In genomic region chr2:138499684-138500083, GRCh38 we compare ENCODE assay signal across 23 cellular contexts. TPM values are rescaled to one million over a fixed set of nuclear protein-coding genes. Genes with fewer than 3 reads are reported as not detected.
DNase-seq lines count a peak whose midpoint lies in the region; ATAC-seq and TF ChIP-seq lines count a peak whose summit lies in the region.
"Had no signal": no experiment of that assay in that cellular context is flagged by ENCODE, and none has a peak within 500 bp of the region (broad histone marks: within the 10 kb centered on the region; RNA-seq: fewer than 3 reads in every experiment).

No MANE protein-coding gene starts in this region.

- peak overlapping the region; percentile 7; the same call in 1 of the 3 replicates for H3K4me3 Mint-ChIP-seq in GM23338
- peak overlapping the region; percentile 38 for H3K4me3 Mint-ChIP-seq in activated T-helper 1 cell treated with anti-CD3 and anti-CD28 coated beads, Interleukin-12 subunit alpha, Interleukin-12 subunit beta, Interleukin-2, Interleukin-4 antibody, amounts not matched to agents 30 ng/mL and 10 ng/mL and 1 ng/mL, durations not matched to agents 14 hours and 24 hours and 36 hours
- H3K4me3 Mint-ChIP-seq in natural killer cell treated with Interleukin-12 subunit alpha and Interleukin-12 subunit beta and Interleukin-15 and Interleukin-18, amount 100 ng/mL, for 72 hours = peak overlapping the region; percentile 88

- H3K36me3 ChIP-seq in BLaER1 treated with 17β-estradiol and CSF1 and Interleukin-3, amounts not matched to agents 10 nM and 100 nM = no peaks in the 10 kb centered on the region
- H3K36me3 ChIP-seq in GM23338 (ENCODE audit: insufficient read depth) = no peaks in the 10 kb centered on the region
- H3K36me3 ChIP-seq: right atrium auricular region had no signal

- H3K79me2 ChIP-seq in GM23338 (replicated peaks; ENCODE audit: insufficient read depth) = peaks cover 24% of the 10 kb centered on the region

- no peak overlapping the region for H3K27ac Mint-ChIP-seq in GM23338
- no peak overlapping the region for H3K27ac Mint-ChIP-seq in activated T-helper 1 cell treated with anti-CD3 and anti-CD28 coated beads, Interleukin-12 subunit alpha, Interleukin-12 subunit beta, Interleukin-2, Interleukin-4 antibody, amounts not matched to agents 30 ng/mL and 10 ng/mL and 1 ng/mL, durations not matched to agents 14 hours and 24 hours and 36 hours
- no peak overlapping the region for H3K27ac Mint-ChIP-seq in natural killer cell treated with Interleukin-12 subunit alpha and Interleukin-12 subunit beta and Interleukin-15 and Interleukin-18, amount 100 ng/mL, for 72 hours
- H3K27ac Mint-ChIP-seq: T-helper 2 cell treated with Interferon-gamma antibody and Interleukin-4, amounts not matched to agents 5 μg/mL and 100 μg/mL, for 36 hours had no signal

- H3K9me3 ChIP-seq in BLaER1 treated with 17β-estradiol and CSF1 and Interleukin-3, amounts not matched to agents 10 nM and 100 nM (replicated peaks in 1 of 11) = no peaks in the 10 kb centered on the region
- H3K9me3 ChIP-seq: mucosa of descending colon, right atrium auricular region had no signal

- H3K27me3 Mint-ChIP-seq in GM23338 (ENCODE audit: insufficient read depth, low read depth, poor library complexity) = peaks cover 10% of the 10 kb centered on the region
- H3K27me3 Mint-ChIP-seq in activated T-helper 1 cell treated with anti-CD3 and anti-CD28 coated beads, Interleukin-12 subunit alpha, Interleukin-12 subunit beta, Interleukin-2, Interleukin-4 antibody, amounts not matched to agents 30 ng/mL and 10 ng/mL and 1 ng/mL, durations not matched to agents 14 hours and 24 hours and 36 hours (ENCODE audit: insufficient read depth) = peaks cover 2% of the 10 kb centered on the region
- H3K27me3 Mint-ChIP-seq in natural killer cell treated with Interleukin-12 subunit alpha and Interleukin-12 subunit beta and Interleukin-15 and Interleukin-18, amount 100 ng/mL, for 72 hours = no peaks in the 10 kb centered on the region

- H3K4me2 ChIP-seq in BLaER1 treated with 17β-estradiol and CSF1 and Interleukin-3, amounts not matched to agents 10 nM and 100 nM = peak overlapping the region in 7 of 11 experiments; percentile 12 to 99 (median 83); a peak in 12 of 22 replicates
- H3K4me2 ChIP-seq in GM23338 = no peak overlapping the region

- peaks cover 30 to 49% (median 38%) of the 10 kb centered on the region in 10 experiments for H3K4me1 ChIP-seq in BLaER1 treated with 17β-estradiol and CSF1 and Interleukin-3, amounts not matched to agents 10 nM and 100 nM
- peaks cover 26% of the 10 kb centered on the region for H3K4me1 ChIP-seq in GM23338 (ENCODE audit: insufficient read depth)

- H3K27me3 ChIP-seq in BLaER1 treated with 17β-estradiol and CSF1 and Interleukin-3, amounts not matched to agents 10 nM and 100 nM = no peaks in the 10 kb centered on the region
- H3K27me3 ChIP-seq in GM23338 (ENCODE audit: insufficient read depth) = no peaks in the 10 kb centered on the region
- H3K27me3 ChIP-seq: right atrium auricular region had no signal

- no peaks in the 10 kb centered on the region for H3K9me3 Mint-ChIP-seq in GM23338
- no peaks in the 10 kb centered on the region for H3K9me3 Mint-ChIP-seq in activated T-helper 1 cell treated with anti-CD3 and anti-CD28 coated beads, Interleukin-12 subunit alpha, Interleukin-12 subunit beta, Interleukin-2, Interleukin-4 antibody, amounts not matched to agents 30 ng/mL and 10 ng/mL and 1 ng/mL, durations not matched to agents 14 hours and 24 hours and 36 hours
- no peaks in the 10 kb centered on the region for H3K9me3 Mint-ChIP-seq in natural killer cell treated with Interleukin-12 subunit alpha and Interleukin-12 subunit beta and Interleukin-15 and Interleukin-18, amount 100 ng/mL, for 72 hours
- H3K9me3 Mint-ChIP-seq: T-helper 2 cell treated with Interferon-gamma antibody and Interleukin-4, amounts not matched to agents 5 μg/mL and 100 μg/mL, for 36 hours had no signal

- no peaks in the 10 kb centered on the region; the same call in 2 of the 3 replicates for H3K36me3 Mint-ChIP-seq in GM23338 (ENCODE audit: low read depth)
- peaks cover 7% of the 10 kb centered on the region for H3K36me3 Mint-ChIP-seq in activated T-helper 1 cell treated with anti-CD3 and anti-CD28 coated beads, Interleukin-12 subunit alpha, Interleukin-12 subunit beta, Interleukin-2, Interleukin-4 antibody, amounts not matched to agents 30 ng/mL and 10 ng/mL and 1 ng/mL, durations not matched to agents 14 hours and 24 hours and 36 hours (ENCODE audit: low read depth)
- H3K36me3 Mint-ChIP-seq in natural killer cell treated with Interleukin-12 subunit alpha and Interleukin-12 subunit beta and Interleukin-15 and Interleukin-18, amount 100 ng/mL, for 72 hours = peaks cover 11% of the 10 kb centered on the region

- TF ChIP-seq CTCF in GM23338 (conservative IDR thresholded peaks at IDR 0.05; ENCODE audit: low read depth in 2 of 2) = no peak

- peaks cover 0 to 25% (median 12%) of the 10 kb centered on the region in 11 experiments; a peak in 9 of 22 replicates for H4K20me1 ChIP-seq in BLaER1 treated with 17β-estradiol and CSF1 and Interleukin-3, amounts not matched to agents 10 nM and 100 nM
- H4K20me1 ChIP-seq in GM23338 (replicated peaks; ENCODE audit: insufficient read depth) = peaks cover 10% of the 10 kb centered on the region

- peak overlapping the region in 3 of 11 experiments; percentile 11 to 25 (median 15); a peak in 2 of 22 replicates for H3K27ac ChIP-seq in BLaER1 treated with 17β-estradiol and CSF1 and Interleukin-3, amounts not matched to agents 10 nM and 100 nM
- no peak overlapping the region for H3K27ac ChIP-seq in GM23338 (ENCODE audit: low read depth)
- H3K27ac ChIP-seq: right atrium auricular region had no signal

- H3K9ac ChIP-seq in BLaER1 treated with 17β-estradiol and CSF1 and Interleukin-3, amounts not matched to agents 10 nM and 100 nM = no peak overlapping the region

- DNase-seq in GM23338 (ENCODE audit: low spot score) = no peak
- no peak for DNase-seq in activated T-helper 1 cell treated with anti-CD3 and anti-CD28 coated beads, Interleukin-12 subunit alpha, Interleukin-12 subunit beta, Interleukin-2, Interleukin-4 antibody, amounts not matched to agents 30 ng/mL and 10 ng/mL and 1 ng/mL, durations not matched to agents 14 hours and 24 hours and 36 hours (ENCODE audit: low spot score)
- DNase-seq in natural killer cell treated with Interleukin-12 subunit alpha and Interleukin-12 subunit beta and Interleukin-15 and Interleukin-18, amount 100 ng/mL, for 72 hours (ENCODE audit: low spot score) = no peak
- DNase-seq in NCI-H2171 treated with DMSO at 0.1 percent for 48 hours (lab: John Stamatoyannopoulos, UW) = no peak
- DNase-seq: activated CD8-positive, alpha-beta memory T cell treated with anti-CD3 and anti-CD28 coated beads for 24 hours; activated naive CD4-positive, alpha-beta T cell treated with anti-CD3 and anti-CD28 coated beads, Interleukin-2, amount 50 U/mL, for 16 hours; activated T-cell treated with anti-CD3 and anti-CD28 coated beads, Interleukin-2, amount 50 U/mL, for 48 hours; effector memory CD4-positive, alpha-beta T cell; foreskin melanocyte; H7; hippocampal formation; KBM-7; mucosa of descending colon; NCI-H1694 treated with DMSO at 0.1 percent for 48 hours; NCI-H69; nucleus accumbens had no signal

- H3K4me1 Mint-ChIP-seq in GM23338 = peaks cover 21% of the 10 kb centered on the region
- H3K4me1 Mint-ChIP-seq in activated T-helper 1 cell treated with anti-CD3 and anti-CD28 coated beads, Interleukin-12 subunit alpha, Interleukin-12 subunit beta, Interleukin-2, Interleukin-4 antibody, amounts not matched to agents 30 ng/mL and 10 ng/mL and 1 ng/mL, durations not matched to agents 14 hours and 24 hours and 36 hours (ENCODE audit: low read depth) = peaks cover 32% of the 10 kb centered on the region
- H3K4me1 Mint-ChIP-seq in natural killer cell treated with Interleukin-12 subunit alpha and Interleukin-12 subunit beta and Interleukin-15 and Interleukin-18, amount 100 ng/mL, for 72 hours (ENCODE audit: low read depth in 2 of 2) = peaks cover 24 to 29% of the 10 kb centered on the region in 2 donors

- intact Hi-C loops in activated T-helper 1 cell treated with anti-CD3 and anti-CD28 coated beads, Interleukin-12 subunit alpha, Interleukin-12 subunit beta, Interleukin-2, Interleukin-4 antibody, amounts not matched to agents 30 ng/mL and 10 ng/mL and 1 ng/mL, durations not matched to agents 14 hours and 24 hours and 36 hours (cut with micrococcal nuclease) = no loop called here

- H3K4me3 ChIP-seq in BLaER1 treated with 17β-estradiol and CSF1 and Interleukin-3, amounts not matched to agents 10 nM and 100 nM = no peak overlapping the region
- H3K4me3 ChIP-seq in GM23338 = no peak overlapping the region
- H3K4me3 ChIP-seq: mucosa of descending colon, right atrium auricular region had no signal

- H3F3A ChIP-seq in GM23338 (replicated peaks; ENCODE audit: low read depth) = peaks cover 9% of the 10 kb centered on the region

- H2AFZ ChIP-seq in GM23338 = no peak overlapping the region

- ATAC-seq in GM23338 (no peak), GM21526 (IDR thresholded peaks at IDR 0.05; ENCODE audit: low FRiP score, unreplicated experiment) (no peak), HG03159 (IDR thresholded peaks at IDR 0.05; ENCODE audit: unreplicated experiment) (no peak)
- no peak for ATAC-seq in natural killer cell treated with Interleukin-12 subunit alpha and Interleukin-12 subunit beta and Interleukin-15 and Interleukin-18, amount 100 ng/mL, for 72 hours
- ATAC-seq: esophagus mucosa, mucosa of descending colon, SK-N-SH treated with all-trans-retinoic acid at 6 μM for 48 hours had no signal

- H3K9me2 ChIP-seq in GM23338 (ENCODE audit: insufficient read depth) = peaks cover 3% of the 10 kb centered on the region; the same call in 1 of the 2 replicates

TF ChIP-seq in GM23338, 12 proteins besides CTCF, POLR2A, EP300 and RAD21:
- no peak for TF ChIP-seq POLR2AphosphoS5 (IDR thresholded peaks at IDR 0.05; ENCODE audit: low read depth)
- no peak for TF ChIP-seq NANOG (IDR thresholded peaks at IDR 0.05; ENCODE audit: borderline replicate concordance)

RNA-seq across cellular contexts. Expression of gene SPOPL, which starts 1.9 kb away (rescaled TPM):
- total RNA-seq in GM23338 (2014; rRNA removed; shearing (Covaris generic)) = 13.5 and 15.4 TPM in 2 replicates
- 3.1 and 4.5 TPM in 2 replicates for polyA plus RNA-seq in GM23338 (2016; fragmentation: Nextera tagmentation; extraction: Ambion mirVana)
- 19.6 and 20.2 TPM in 2 replicates for total RNA-seq in activated T-helper 1 cell treated with anti-CD3 and anti-CD28 coated beads, Interleukin-12 subunit alpha, Interleukin-12 subunit beta, Interleukin-2, Interleukin-4 antibody, amounts not matched to agents 30 ng/mL and 10 ng/mL and 1 ng/mL, durations not matched to agents 14 hours and 24 hours and 36 hours
- total RNA-seq in natural killer cell treated with Interleukin-12 subunit alpha and Interleukin-12 subunit beta and Interleukin-15 and Interleukin-18, amount 100 ng/mL, for 72 hours = 10 to 100 TPM; 30.0 to 34.5 TPM

Comparison
In these comparisons a context has a peak if more than half of its experiments do, and no peak if none do; other contexts are left out.
1. H3K4me3 Mint-ChIP-seq: peak in every context shown above with its lines; median percentile 88 in natural killer cell treated with Interleukin-12 subunit alpha and Interleukin-12 subunit beta and Interleukin-15 and Interleukin-18, amount 100 ng/mL, for 72 hours; 38 in activated T-helper 1 cell treated with anti-CD3 and anti-CD28 coated beads, Interleukin-12 subunit alpha, Interleukin-12 subunit beta, Interleukin-2, Interleukin-4 antibody, amounts not matched to agents 30 ng/mL and 10 ng/mL and 1 ng/mL, durations not matched to agents 14 hours and 24 hours and 36 hours; 7 in GM23338.